Comparison of ENCODE assay signal across 1 cellular context in genomic region chr17:79188048-79188447, GRCh38.
A peak's percentile ranks its signal among the peaks of the same experiment; 100 is the strongest.
TF ChIP-seq lines count a peak whose summit lies in the region.

No MANE protein-coding gene starts in this region.

TF ChIP-seq in K562, 482 proteins besides CTCF, POLR2A, EP300 and RAD21 (continued from another document):
- no peak for TF ChIP-seq ZBTB11 (CRISPR knock-in tag; IDR thresholded peaks at IDR 0.05)
- peak in 1 of 2 experiments; percentile 26; a peak in 1 of 4 replicates for TF ChIP-seq MAZ (CRISPR knock-in tag; conservative IDR thresholded peaks at IDR 0.05 in 1 of 2, IDR thresholded peaks at IDR 0.05 in 1 of 2)
- TF ChIP-seq NR2C1 (IDR thresholded peaks at IDR 0.05) = no peak
- TF ChIP-seq NR2C1 (tag; IDR thresholded peaks at IDR 0.05) = no peak
- TF ChIP-seq HDAC8 (tag; IDR thresholded peaks at IDR 0.05) = no peak
- TF ChIP-seq ZNF263 (CRISPR knock-in tag; IDR thresholded peaks at IDR 0.05; ENCODE audit: borderline replicate concordance) = peak; percentile 53; the same call in 1 of the 2 replicates
- TF ChIP-seq MITF (IDR thresholded peaks at IDR 0.05) = no peak
- TF ChIP-seq CHCHD3 (CRISPR knock-in tag; IDR thresholded peaks at IDR 0.05) = no peak
